ENCODE assay signal across 1 cellular context in genomic region chr10:111087331-111087756, GRCh38.
TF ChIP-seq lines count a peak whose summit lies in the region.

No MANE protein-coding gene starts in this region.

TF ChIP-seq in K562, 482 proteins besides CTCF, POLR2A, EP300 and RAD21 (continued from another document):
- TF ChIP-seq ZNF609 (CRISPR knock-in tag; IDR thresholded peaks at IDR 0.05; ENCODE audit: borderline replicate concordance) (no peak), SRF (CRISPR knock-in tag; IDR thresholded peaks at IDR 0.05) (peak in 1 of 2 experiments; percentile 14; a peak in 1 of 4 replicates), ZNF232 (CRISPR knock-in tag; IDR thresholded peaks at IDR 0.05) (no peak), BCOR (IDR thresholded peaks at IDR 0.05) (no peak), CHAMP1 (IDR thresholded peaks at IDR 0.05) (no peak), CHCHD3 (CRISPR knock-in tag; IDR thresholded peaks at IDR 0.05) (no peak)
